ENCODE assay signal across 10 cellular contexts in the genomic region with DNA sequence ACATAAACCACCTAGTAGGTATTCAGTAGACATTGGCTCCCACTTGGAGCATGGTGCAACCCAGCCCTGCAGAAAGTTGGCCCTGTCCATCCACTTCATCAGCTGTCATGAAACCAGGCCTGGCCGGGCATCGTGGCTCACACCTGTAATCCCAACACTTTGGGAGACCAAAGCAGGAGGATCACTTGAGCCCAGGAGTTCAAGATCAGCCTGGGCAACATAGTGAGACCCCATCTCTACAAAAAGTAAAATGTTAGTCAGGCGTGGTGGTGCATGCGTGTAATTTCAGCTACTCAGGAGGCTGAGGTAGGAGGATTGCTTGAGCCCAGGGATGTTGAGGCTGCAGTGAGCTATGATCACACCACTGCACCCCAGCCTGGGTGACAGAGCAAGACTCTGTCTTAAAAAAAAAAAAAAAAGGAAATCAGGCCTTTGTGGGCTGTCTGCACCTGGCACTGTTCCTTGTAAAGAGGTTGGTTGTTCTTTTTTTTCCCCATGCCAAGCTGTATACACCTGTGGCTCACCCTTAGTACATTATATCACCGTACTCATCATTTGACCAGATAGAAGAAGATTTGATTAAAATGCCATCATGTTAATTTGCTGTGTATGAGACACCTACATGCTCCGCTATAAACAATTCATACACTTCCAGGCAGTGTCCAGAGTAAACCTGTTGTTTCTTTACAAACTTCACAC. TPM values are rescaled to one million over a fixed set of nuclear protein-coding genes. Genes with fewer than 3 reads are reported as not detected.
A peak's percentile ranks its signal among the peaks of the same experiment; 100 is the strongest.
DNase-seq lines count a peak whose midpoint lies in the region; ATAC-seq, FAIRE-seq and TF ChIP-seq lines count a peak whose summit lies in the region.
"Had no signal": no experiment of that assay in that cellular context is flagged by ENCODE, and none has a peak within 500 bp of the region (broad histone marks: within the 10 kb centered on the region; RNA-seq: fewer than 3 reads in every experiment).

No MANE protein-coding gene starts in this region.

- intact Hi-C loops in K562 (cut with micrococcal nuclease): no loop called here

- no peak for TF ChIP-seq EP300 in K562 (IDR thresholded peaks at IDR 0.05; ENCODE audit: low read length)

- no peaks in the 10 kb centered on the region for H3K36me3 ChIP-seq in K562 (ENCODE audit: control insufficient read depth, insufficient read depth, low read length)
- H3K36me3 ChIP-seq in rectal smooth muscle tissue (ENCODE audit: control insufficient read depth, insufficient read depth, low read length): no peaks in the 10 kb centered on the region
- H3K36me3 ChIP-seq: right atrium auricular region had no signal

- H3K4me1 ChIP-seq in K562 (replicated peaks in 1 of 2; ENCODE audit: control insufficient read depth in 2 of 2, insufficient read depth in 2 of 2, low read length in 2 of 2) (no peaks in the 10 kb centered on the region), rectal smooth muscle tissue (ENCODE audit: control insufficient read depth, insufficient read depth, low read length) (peaks cover 9% of the 10 kb centered on the region)

- no TSS peak for BruUV-seq in K562 (replicated peaks; lab: Mats Ljungman, UMichigan)

- WGBS in K562 (ENCODE audit: insufficient coverage, low coverage, missing lambda C conversion rate): 3% methylated on average over 6 of the region's 6 CpGs

- no peak for DNase-seq in K562 (ENCODE audit: extremely low read depth in 1 of 4, low spot score in 3 of 4)
- no peak for DNase-seq in superior temporal gyrus (ENCODE audit: extremely low spot score)
- DNase-seq: NCI-H1694 treated with DMSO at 0.1 percent for 48 hours had no signal

- TF ChIP-seq RAD21 in K562 (CRISPR knock-in tag; conservative IDR thresholded peaks at IDR 0.05 in 1 of 2, IDR thresholded peaks at IDR 0.05 in 1 of 2): no peak

- H3K4me2 ChIP-seq in K562 (ENCODE audit: insufficient read depth, low read length): no peak overlapping the region

- H4K20me1 ChIP-seq in K562 (replicated peaks; ENCODE audit: control insufficient read depth, insufficient read depth, low read length): no peaks in the 10 kb centered on the region

- peaks cover 3 to 9% of the 10 kb centered on the region in 2 experiments; a peak in 2 of 5 replicates for H3K27me3 ChIP-seq in K562 (ENCODE audit: control insufficient read depth in 2 of 2, insufficient read depth in 2 of 2, low read length in 2 of 2)
- no peaks in the 10 kb centered on the region for H3K27me3 ChIP-seq in rectal smooth muscle tissue (ENCODE audit: control insufficient read depth, insufficient read depth, low read length)
- H3K27me3 ChIP-seq: right atrium auricular region had no signal

- H3K9ac ChIP-seq in K562 (ENCODE audit: insufficient read depth in 1 of 2, low read depth in 2 of 2, low read length in 2 of 2) (no peak overlapping the region), rectal smooth muscle tissue (ENCODE audit: low read length) (no peak overlapping the region)

- no peak for TF ChIP-seq CTCF in K562 (IDR thresholded peaks at IDR 0.05 in 2 of 3, conservative IDR thresholded peaks at IDR 0.05 in 1 of 3; ENCODE audit: insufficient read depth in 2 of 3, low read depth in 1 of 3, low read length in 3 of 3)

- H3K9me1 ChIP-seq in K562 (ENCODE audit: control insufficient read depth, insufficient read depth, low read length): no peaks in the 10 kb centered on the region

- no peak for TF ChIP-seq POLR2A in K562 (conservative IDR thresholded peaks at IDR 0.05)

- H3K79me2 ChIP-seq in K562 (ENCODE audit: control insufficient read depth, insufficient read depth, low read length): no peaks in the 10 kb centered on the region

- POLR2A ChIA-PET in K562 (lab: Yijun Ruan, JAX): no interaction called here

- no peak overlapping the region for H3K27ac ChIP-seq in K562 (ENCODE audit: extremely low read depth, low read depth, low read length)
- peak overlapping the region; percentile 63 for H3K27ac ChIP-seq in rectal smooth muscle tissue (ENCODE audit: low read depth, low read length)
- H3K27ac ChIP-seq: right atrium auricular region had no signal

- no peak overlapping the region for H2AFZ ChIP-seq in K562 (ENCODE audit: low read depth, low read length)

- in situ Hi-C loops in K562 (cut with MboI): no loop called here

- H3K4me3 ChIP-seq in K562 (no peak overlapping the region), rectal smooth muscle tissue (ENCODE audit: low read length) (no peak overlapping the region)
- H3K4me3 ChIP-seq: right atrium auricular region had no signal

- ATAC-seq in GM18511 (IDR thresholded peaks at IDR 0.05; ENCODE audit: unreplicated experiment) (peak; percentile 2), HG03520 (IDR thresholded peaks at IDR 0.05; ENCODE audit: unreplicated experiment) (peak; percentile 15), K562 (no peak), GM18873 (IDR thresholded peaks at IDR 0.05; ENCODE audit: low FRiP score, unreplicated experiment) (no peak), GM21447 (IDR thresholded peaks at IDR 0.05; ENCODE audit: unreplicated experiment) (no peak), GM18909 (IDR thresholded peaks at IDR 0.05; ENCODE audit: poor library complexity, unreplicated experiment) (no peak)

- H3K9me3 ChIP-seq in K562 (replicated peaks; ENCODE audit: control insufficient read depth, insufficient read depth, low read depth, low read length): no peaks in the 10 kb centered on the region

- CTCF ChIA-PET in K562 (lab: Yijun Ruan, JAX; ENCODE audit: low intra/inter-chr PET ratio): interaction anchor here (0.5 kb wide), 1 partner anchor 312 kb away, joined by 3 read pairs; no protein-coding TSS in a partner anchor

- no peak for FAIRE-seq in K562 (lab: Jason Lieb, UNC)

TF ChIP-seq in K562, 482 proteins besides CTCF, POLR2A, EP300 and RAD21:
- TF ChIP-seq NFIC (IDR thresholded peaks at IDR 0.05) (no peak), NR2C2 (CRISPR knock-in tag; IDR thresholded peaks at IDR 0.05) (no peak), NR2C2 (tag; IDR thresholded peaks at IDR 0.05) (no peak), ZNF121 (CRISPR knock-in tag; conservative IDR thresholded peaks at IDR 0.05) (peak; percentile 45), HDAC2 (IDR thresholded peaks at IDR 0.05) (no peak), POLR2AphosphoS5 (IDR thresholded peaks at IDR 0.05; ENCODE audit: control insufficient read depth, insufficient read depth, low read depth, low read length) (no peak), ZNF134 (CRISPR knock-in tag; conservative IDR thresholded peaks at IDR 0.05) (no peak), PHF8 (IDR thresholded peaks at IDR 0.05; ENCODE audit: borderline replicate concordance, low read length) (no peak)
- TF ChIP-seq, protein P1, sequence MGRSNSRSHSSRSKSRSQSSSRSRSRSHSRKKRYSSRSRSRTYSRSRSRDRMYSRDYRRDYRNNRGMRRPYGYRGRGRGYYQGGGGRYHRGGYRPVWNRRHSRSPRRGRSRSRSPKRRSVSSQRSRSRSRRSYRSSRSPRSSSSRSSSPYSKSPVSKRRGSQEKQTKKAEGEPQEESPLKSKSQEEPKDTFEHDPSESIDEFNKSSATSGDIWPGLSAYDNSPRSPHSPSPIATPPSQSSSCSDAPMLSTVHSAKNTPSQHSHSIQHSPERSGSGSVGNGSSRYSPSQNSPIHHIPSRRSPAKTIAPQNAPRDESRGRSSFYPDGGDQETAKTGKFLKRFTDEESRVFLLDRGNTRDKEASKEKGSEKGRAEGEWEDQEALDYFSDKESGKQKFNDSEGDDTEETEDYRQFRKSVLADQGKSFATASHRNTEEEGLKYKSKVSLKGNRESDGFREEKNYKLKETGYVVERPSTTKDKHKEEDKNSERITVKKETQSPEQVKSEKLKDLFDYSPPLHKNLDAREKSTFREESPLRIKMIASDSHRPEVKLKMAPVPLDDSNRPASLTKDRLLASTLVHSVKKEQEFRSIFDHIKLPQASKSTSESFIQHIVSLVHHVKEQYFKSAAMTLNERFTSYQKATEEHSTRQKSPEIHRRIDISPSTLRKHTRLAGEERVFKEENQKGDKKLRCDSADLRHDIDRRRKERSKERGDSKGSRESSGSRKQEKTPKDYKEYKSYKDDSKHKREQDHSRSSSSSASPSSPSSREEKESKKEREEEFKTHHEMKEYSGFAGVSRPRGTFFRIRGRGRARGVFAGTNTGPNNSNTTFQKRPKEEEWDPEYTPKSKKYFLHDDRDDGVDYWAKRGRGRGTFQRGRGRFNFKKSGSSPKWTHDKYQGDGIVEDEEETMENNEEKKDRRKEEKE (IDR thresholded peaks at IDR 0.05; ENCODE audit: borderline replicate concordance in 1 of 2, control insufficient read depth in 1 of 2, low read depth in 2 of 2, low read length in 1 of 2): no peak
- TF ChIP-seq, protein P2, sequence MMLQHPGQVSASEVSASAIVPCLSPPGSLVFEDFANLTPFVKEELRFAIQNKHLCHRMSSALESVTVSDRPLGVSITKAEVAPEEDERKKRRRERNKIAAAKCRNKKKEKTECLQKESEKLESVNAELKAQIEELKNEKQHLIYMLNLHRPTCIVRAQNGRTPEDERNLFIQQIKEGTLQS (IDR thresholded peaks at IDR 0.05): no peak
- TF ChIP-seq, protein P2 (CRISPR knock-in tag; conservative IDR thresholded peaks at IDR 0.05): no peak
TF ChIP-seq in K562: peak in this region for 1.

RNA-seq across cellular contexts. Expression of a gene that starts 45.4 kb away (rescaled TPM):
- total RNA-seq in K562 (2011; cell fraction: chromatin; rRNA removed; ENCODE audit: low replicate concordance): 0.18 TPM in 1 of 2 replicates, not detected in the other
- 0.13 TPM in 1 of 2 replicates, not detected in the other for total RNA-seq in K562 (2011; cell fraction: nucleolus; rRNA removed)
- 0.15 TPM in 2 replicates for total RNA-seq in K562 (2011; cell fraction: nucleoplasm; rRNA removed)
- total RNA-seq in K562 (2014; rRNA removed): 3.4 and 3.8 TPM in 2 replicates
- 0.51 and 0.80 TPM in 2 replicates for total RNA-seq in K562 (2014; rRNA removed; fragmentation: Illumina TruSeq; extraction: Trizol)
- 1.8 and 2.5 TPM in 2 replicates for total RNA-seq in K562 (2015; rRNA removed; fragmentation: Illumina TruSeq; extraction: Trizol)
- total RNA-seq in K562 (2021): 7.1 and 7.2 TPM in 2 replicates
- polyA plus RNA-seq in K562 (2011; rRNA removed): 0.01 TPM in 2 replicates
- polyA plus RNA-seq in K562 (2011; cell fraction: cytosol; rRNA removed): not detected in 2 replicates
- polyA plus RNA-seq in K562 (2011; cell fraction: nucleus; rRNA removed): 0.03 and 0.09 TPM in 2 replicates
- polyA plus RNA-seq in K562 (2012): 3.8 and 8.2 TPM in 2 replicates
- 1.2 and 4.7 TPM in 2 replicates for polyA plus RNA-seq in K562 (2014; fragmentation: Illumina TruSeq; extraction: Trizol)
- under 1 TPM; 0.35 to 0.55 TPM for polyA plus RNA-seq in K562 (2014; fragmentation: Nextera tagmentation; extraction: Ambion mirVana)
- 3.3 and 5.3 TPM in 2 replicates for polyA plus RNA-seq in K562 (2014; rRNA removed)
- polyA minus RNA-seq in K562 (2011; rRNA and poly(A)+ RNA removed): 0.03 and 0.11 TPM in 2 replicates
- polyA minus RNA-seq in K562 (2011; cell fraction: cytosol; rRNA and poly(A)+ RNA removed): not detected in 2 replicates
- polyA minus RNA-seq in K562 (2011; cell fraction: nucleus; rRNA and poly(A)+ RNA removed): 0.11 TPM in 1 of 2 replicates, not detected in the other

Comparison
In these comparisons a context has a peak if more than half of its experiments do, and no peak if none do; other contexts are left out.
1. ATAC-seq: peak in GM18511 (single experiment) and HG03520 (single experiment); none in K562 (single experiment), GM18873 (single experiment), GM21447 (single experiment) and GM18909 (single experiment).